28 cellular contexts compared by ENCODE assay signal in genomic region chr3:132904-133303, GRCh38.
"Had no signal": no experiment of that assay in that cellular context is flagged by ENCODE, and none has a peak within 500 bp of the region (broad histone marks: within the 10 kb centered on the region; RNA-seq: fewer than 3 reads in every experiment).

No MANE protein-coding gene starts in this region.

- H3K4me3 Mint-ChIP-seq: naive B cell; naive thymus-derived CD8-positive, alpha-beta T cell; natural killer cell treated with Interleukin-12 subunit alpha and Interleukin-12 subunit beta and Interleukin-15 and Interleukin-18, amount 100 ng/mL, for 72 hours; nephron progenitor cell; neural crest cell; stimulated activated effector memory CD8-positive, alpha-beta T cell treated with anti-CD3 and anti-CD28 coated beads, Interleukin-12 subunit alpha, Interleukin-12 subunit beta, amount 100 ng/mL, for 72 hours; stimulated activated naive B cell treated with anti-CD40 and anti-IgM and Interleukin-4, amounts not matched to agents 10 μg/mL and 1 μg/mL and 100 μg/mL, for 72 hours; stimulated activated naive CD8-positive, alpha-beta T cell treated with anti-CD3 and anti-CD28 coated beads, Interleukin-15, Interleukin-2, amounts not matched to agents 100 ng/mL and 50 ng/mL, for 24 hours; type B pancreatic cell had no signal

- H3K4me1 Mint-ChIP-seq: naive B cell; naive thymus-derived CD8-positive, alpha-beta T cell; nephron progenitor cell; neural crest cell; stimulated activated effector memory CD8-positive, alpha-beta T cell treated with anti-CD3 and anti-CD28 coated beads, Interleukin-12 subunit alpha, Interleukin-12 subunit beta, amount 100 ng/mL, for 72 hours; stimulated activated naive B cell treated with anti-CD40 and anti-IgM and Interleukin-4, amounts not matched to agents 10 μg/mL and 1 μg/mL and 100 μg/mL, for 72 hours had no signal

- H3K27me3 ChIP-seq: neutrophil, pancreas, right atrium auricular region, stomach, thyroid gland, tibial nerve, upper lobe of right lung, uterus had no signal

- H3K9me3 ChIP-seq: neutrophil, pancreas, prostate gland, right atrium auricular region, thoracic aorta, thyroid gland, tibial nerve, upper lobe of right lung, uterus had no signal

- DNase-seq: naive B cell; naive thymus-derived CD8-positive, alpha-beta T cell; nephron progenitor cell; nucleus accumbens; pancreas; retina; stimulated activated CD4-positive, alpha-beta T cell treated with anti-CD3 and anti-CD28 coated beads, Interleukin-15, amount 100 ng/mL, for 24 hours; stimulated activated CD4-positive, alpha-beta T cell treated with anti-CD3 and anti-CD28 coated beads, Interleukin-2, amount 100 ng/mL, for 24 hours; stimulated activated CD4-positive, alpha-beta T cell treated with anti-CD3 and anti-CD28 coated beads, Interleukin-2, amount 100 ng/mL, for 48 hours; stimulated activated CD4-positive, alpha-beta T cell treated with anti-CD3 and anti-CD28 coated beads, Interleukin-4, amount 100 ng/mL, for 24 hours; stimulated activated naive B cell treated with anti-CD40 and anti-IgM and Interleukin-4, amounts not matched to agents 10 μg/mL and 1 μg/mL and 100 μg/mL, for 72 hours; stimulated activated naive CD4-positive, alpha-beta T cell treated with Interleukin-2 at 50 U/mL for 16 hours; stomach; thyroid gland; upper lobe of right lung; uterus had no signal

- H3K4me3 ChIP-seq: pancreas, prostate gland, right atrium auricular region, skin epidermis, stomach, thoracic aorta, thyroid gland, tibial nerve, upper lobe of right lung, uterus had no signal

- H3K27ac ChIP-seq: neutrophil, pancreas, prostate gland, skin epidermis, stomach, thoracic aorta, thyroid gland, tibial nerve, upper lobe of right lung, uterus had no signal

- H3K4me1 ChIP-seq: pancreas, prostate gland, right atrium auricular region, stomach, thyroid gland, tibial nerve, upper lobe of right lung, uterus had no signal

- H3K36me3 ChIP-seq: neutrophil, pancreas, prostate gland, right atrium auricular region, stomach, thoracic aorta, thyroid gland, tibial nerve, upper lobe of right lung, uterus had no signal

- H3K9me3 Mint-ChIP-seq: nephron progenitor cell; stimulated activated naive CD8-positive, alpha-beta T cell treated with anti-CD3 and anti-CD28 coated beads, Interleukin-15, Interleukin-2, amounts not matched to agents 100 ng/mL and 50 ng/mL, for 24 hours; type B pancreatic cell had no signal

- H3K27ac Mint-ChIP-seq: naive B cell; naive thymus-derived CD8-positive, alpha-beta T cell; natural killer cell treated with Interleukin-12 subunit alpha and Interleukin-12 subunit beta and Interleukin-15 and Interleukin-18, amount 100 ng/mL, for 72 hours; nephron progenitor cell; stimulated activated effector memory CD8-positive, alpha-beta T cell treated with anti-CD3 and anti-CD28 coated beads, Interleukin-12 subunit alpha, Interleukin-12 subunit beta, amount 100 ng/mL, for 72 hours; stimulated activated naive B cell treated with anti-CD40 and anti-IgM and Interleukin-4, amounts not matched to agents 10 μg/mL and 1 μg/mL and 100 μg/mL, for 72 hours; stimulated activated naive CD8-positive, alpha-beta T cell treated with anti-CD3 and anti-CD28 coated beads, Interleukin-15, Interleukin-2, amounts not matched to agents 100 ng/mL and 50 ng/mL, for 24 hours; type B pancreatic cell had no signal

- FAIRE-seq: pancreas had no signal

- H3K36me3 Mint-ChIP-seq: naive B cell; naive thymus-derived CD8-positive, alpha-beta T cell; natural killer cell treated with Interleukin-12 subunit alpha and Interleukin-12 subunit beta and Interleukin-15 and Interleukin-18, amount 100 ng/mL, for 72 hours; stimulated activated effector memory CD8-positive, alpha-beta T cell treated with anti-CD3 and anti-CD28 coated beads, Interleukin-12 subunit alpha, Interleukin-12 subunit beta, amount 100 ng/mL, for 72 hours; stimulated activated naive B cell treated with anti-CD40 and anti-IgM and Interleukin-4, amounts not matched to agents 10 μg/mL and 1 μg/mL and 100 μg/mL, for 72 hours; type B pancreatic cell had no signal

- H3K27me3 Mint-ChIP-seq: naive thymus-derived CD8-positive, alpha-beta T cell; natural killer cell treated with Interleukin-12 subunit alpha and Interleukin-12 subunit beta and Interleukin-15 and Interleukin-18, amount 100 ng/mL, for 72 hours; stimulated activated naive B cell treated with anti-CD40 and anti-IgM and Interleukin-4, amounts not matched to agents 10 μg/mL and 1 μg/mL and 100 μg/mL, for 72 hours; stimulated activated naive CD8-positive, alpha-beta T cell treated with anti-CD3 and anti-CD28 coated beads, Interleukin-15, Interleukin-2, amounts not matched to agents 100 ng/mL and 50 ng/mL, for 24 hours; type B pancreatic cell had no signal

- ATAC-seq: naive thymus-derived CD8-positive, alpha-beta T cell; natural killer cell treated with Interleukin-12 subunit alpha and Interleukin-12 subunit beta and Interleukin-15 and Interleukin-18, amount 100 ng/mL, for 72 hours; pancreas; sciatic nerve; stimulated activated effector memory CD8-positive, alpha-beta T cell treated with anti-CD3 and anti-CD28 coated beads, Interleukin-12 subunit alpha, Interleukin-12 subunit beta, amount 100 ng/mL, for 72 hours; stimulated activated naive B cell treated with anti-CD40 and anti-IgM and Interleukin-4, amounts not matched to agents 10 μg/mL and 1 μg/mL and 100 μg/mL, for 72 hours; upper lobe of right lung had no signal
